Comparison of ENCODE assay signal across 21 cellular contexts in genomic region chr2:125553768-125554167, GRCh38.
"Had no signal": no experiment of that assay in that cellular context is flagged by ENCODE, and none has a peak within 500 bp of the region (broad histone marks: within the 10 kb centered on the region; RNA-seq: fewer than 3 reads in every experiment).

No MANE protein-coding gene starts in this region.

- FAIRE-seq: keratinocyte, pancreas, small intestine, urothelium cell line had no signal

- H3K36me3 ChIP-seq: gastrocnemius medialis, lower lobe of right lung, neutrophil, pancreas, right lobe of liver, thoracic aorta, tibial nerve, upper lobe of left lung had no signal

- H3K27me3 ChIP-seq: gastrocnemius medialis, neutrophil, pancreas, right lobe of liver, tibial nerve, upper lobe of left lung had no signal

- H3K36me3 Mint-ChIP-seq: natural killer cell; stimulated activated naive B cell treated with anti-CD40 and anti-IgM and Interleukin-4, amounts not matched to agents 10 μg/mL and 1 μg/mL and 100 μg/mL, for 72 hours had no signal

- H3K4me3 Mint-ChIP-seq: natural killer cell; stimulated activated naive B cell treated with anti-CD40 and anti-IgM and Interleukin-4, amounts not matched to agents 10 μg/mL and 1 μg/mL and 100 μg/mL, for 72 hours; stimulated activated naive CD8-positive, alpha-beta T cell treated with anti-CD3 and anti-CD28 coated beads, Interleukin-15, Interleukin-2, amounts not matched to agents 100 ng/mL and 50 ng/mL, for 24 hours had no signal

- H3K4me3 ChIP-seq: dorsolateral prefrontal cortex, gastrocnemius medialis, lower lobe of right lung, pancreas, right lobe of liver, thoracic aorta, tibial nerve, upper lobe of left lung had no signal

- H3K27me3 Mint-ChIP-seq: stimulated activated naive B cell treated with anti-CD40 and anti-IgM and Interleukin-4, amounts not matched to agents 10 μg/mL and 1 μg/mL and 100 μg/mL, for 72 hours; stimulated activated naive CD8-positive, alpha-beta T cell treated with anti-CD3 and anti-CD28 coated beads, Interleukin-15, Interleukin-2, amounts not matched to agents 100 ng/mL and 50 ng/mL, for 24 hours had no signal

- DNase-seq: dorsolateral prefrontal cortex; effector CD4-positive, alpha-beta T cell; gastrocnemius medialis; head of caudate nucleus; left ventricle myocardium superior; lower lobe of right lung; natural killer cell; pancreas; retina; right lobe of liver; small intestine; stimulated activated CD4-positive, alpha-beta T cell treated with anti-CD3 and anti-CD28 coated beads, Interleukin-15, amount 100 ng/mL, for 24 hours; stimulated activated CD4-positive, alpha-beta T cell treated with anti-CD3 and anti-CD28 coated beads, Interleukin-2, amount 100 ng/mL, for 48 hours; stimulated activated naive B cell treated with anti-CD40 and anti-IgM and Interleukin-4, amounts not matched to agents 10 μg/mL and 1 μg/mL and 100 μg/mL, for 72 hours; upper lobe of left lung had no signal

- H3K4me1 ChIP-seq: gastrocnemius medialis, lower lobe of right lung, pancreas, right lobe of liver, tibial nerve, upper lobe of left lung had no signal

- H3K27ac ChIP-seq: dorsolateral prefrontal cortex, gastrocnemius medialis, lower lobe of right lung, neutrophil, pancreas, right lobe of liver, thoracic aorta, tibial nerve, upper lobe of left lung had no signal

- H3K27ac Mint-ChIP-seq: natural killer cell; stimulated activated naive B cell treated with anti-CD40 and anti-IgM and Interleukin-4, amounts not matched to agents 10 μg/mL and 1 μg/mL and 100 μg/mL, for 72 hours; stimulated activated naive CD8-positive, alpha-beta T cell treated with anti-CD3 and anti-CD28 coated beads, Interleukin-15, Interleukin-2, amounts not matched to agents 100 ng/mL and 50 ng/mL, for 24 hours had no signal

- H3K9me3 ChIP-seq: gastrocnemius medialis, lower lobe of right lung, neutrophil, pancreas, right lobe of liver, thoracic aorta, tibial nerve, upper lobe of left lung had no signal

- ATAC-seq: gastrocnemius medialis; left ventricle myocardium superior; lower lobe of right lung; natural killer cell; pancreas; right lobe of liver; stimulated activated naive B cell treated with anti-CD40 and anti-IgM and Interleukin-4, amounts not matched to agents 10 μg/mL and 1 μg/mL and 100 μg/mL, for 72 hours had no signal

- H3K4me1 Mint-ChIP-seq: natural killer cell; stimulated activated naive B cell treated with anti-CD40 and anti-IgM and Interleukin-4, amounts not matched to agents 10 μg/mL and 1 μg/mL and 100 μg/mL, for 72 hours had no signal
